ENCODE assay signal across 35 cellular contexts in genomic region chr1:247297263-247298123, GRCh38. TPM values are rescaled to one million over a fixed set of nuclear protein-coding genes. Genes with fewer than 3 reads are reported as not detected.
DNase-seq lines count a peak whose midpoint lies in the region; ATAC-seq and TF ChIP-seq lines count a peak whose summit lies in the region.
"Had no signal": no experiment of that assay in that cellular context is flagged by ENCODE, and none has a peak within 500 bp of the region (broad histone marks: within the 10 kb centered on the region; RNA-seq: fewer than 3 reads in every experiment).

No MANE protein-coding gene starts in this region.

- H3K79me2 ChIP-seq in GM23338 (replicated peaks; ENCODE audit: insufficient read depth): no peaks in the 10 kb centered on the region

- no peak overlapping the region for H2AFZ ChIP-seq in GM23338

- H3K36me3 ChIP-seq in GM23338 (ENCODE audit: insufficient read depth): peaks cover 3% of the 10 kb centered on the region
- peaks cover 44% of the 10 kb centered on the region for H3K36me3 ChIP-seq in KOPT-K1 (ENCODE audit: insufficient read depth, low read length)

- no peaks in the 10 kb centered on the region for H4K20me1 ChIP-seq in GM23338 (replicated peaks; ENCODE audit: insufficient read depth)

- H3K27ac Mint-ChIP-seq in GM23338: peak overlapping the region; percentile 40
- peak overlapping the region; percentile 70 for H3K27ac Mint-ChIP-seq in activated naive CD8-positive, alpha-beta T cell treated with anti-CD3 and anti-CD28 coated beads, Interleukin-2, amount 10 ng/mL, durations not matched to agents 7 days and 5 days
- H3K27ac Mint-ChIP-seq: activated CD4-positive, alpha-beta memory T cell treated with anti-CD3 and anti-CD28 coated beads for 36 hours; HFFc6 had no signal

- H3K9me3 Mint-ChIP-seq in GM23338: no peaks in the 10 kb centered on the region
- no peaks in the 10 kb centered on the region for H3K9me3 Mint-ChIP-seq in activated naive CD8-positive, alpha-beta T cell treated with anti-CD3 and anti-CD28 coated beads, Interleukin-2, amount 10 ng/mL, durations not matched to agents 7 days and 5 days
- H3K9me3 Mint-ChIP-seq: activated CD4-positive, alpha-beta memory T cell treated with anti-CD3 and anti-CD28 coated beads for 36 hours; HFFc6; T-cell had no signal

- no peak for ATAC-seq in GM23338
- ATAC-seq in activated naive CD8-positive, alpha-beta T cell treated with anti-CD3 and anti-CD28 coated beads, Interleukin-2, amount 10 ng/mL, durations not matched to agents 7 days and 5 days (ENCODE audit: low read depth): peak; percentile 79
- ATAC-seq: body of pancreas, sciatic nerve had no signal

- H3K9me3 ChIP-seq in KOPT-K1 (ENCODE audit: insufficient read depth, low read length, poor library complexity, severe bottlenecking): no peaks in the 10 kb centered on the region
- H3K9me3 ChIP-seq: adrenal gland, body of pancreas, SJSA1, suprapubic skin had no signal

- peaks cover 62% of the 10 kb centered on the region for H3K36me3 Mint-ChIP-seq in GM23338 (ENCODE audit: low read depth)
- peaks cover 12% of the 10 kb centered on the region for H3K36me3 Mint-ChIP-seq in activated naive CD8-positive, alpha-beta T cell treated with anti-CD3 and anti-CD28 coated beads, Interleukin-2, amount 10 ng/mL, durations not matched to agents 7 days and 5 days

- peaks cover 71% of the 10 kb centered on the region for H3K4me1 Mint-ChIP-seq in GM23338
- H3K4me1 Mint-ChIP-seq in activated naive CD8-positive, alpha-beta T cell treated with anti-CD3 and anti-CD28 coated beads, Interleukin-2, amount 10 ng/mL, durations not matched to agents 7 days and 5 days: peaks cover 16% of the 10 kb centered on the region

- H3K27me3 ChIP-seq in GM23338 (ENCODE audit: insufficient read depth): no peaks in the 10 kb centered on the region
- H3K27me3 ChIP-seq: adrenal gland, body of pancreas, SJSA1, suprapubic skin had no signal

- DNase-seq in GM23338 (ENCODE audit: low spot score): no peak
- DNase-seq in activated naive CD8-positive, alpha-beta T cell treated with anti-CD3 and anti-CD28 coated beads, Interleukin-2, amount 10 ng/mL, durations not matched to agents 7 days and 5 days: peak; percentile 51
- DNase-seq in mesenteric fat pad (ENCODE audit: low spot score): peak; percentile 41
- DNase-seq in NOMO-1 treated with DMSO at 0.1 percent for 48 hours (lab: John Stamatoyannopoulos, UW; ENCODE audit: unreplicated experiment): no peak
- DNase-seq in T-helper 1 cell: no peak
- DNase-seq in GOT3 (lab: John Stamatoyannopoulos, UW): no peak
- no peak for DNase-seq in erythroblast (lab: John Stamatoyannopoulos, UW)
- DNase-seq: activated CD4-positive, alpha-beta memory T cell treated with anti-CD3 and anti-CD28 coated beads for 36 hours; activated CD4-positive, CD25-positive, alpha-beta regulatory T cell treated with anti-CD3 and anti-CD28 coated beads, Interleukin-2, amount 50 U/mL, for 72 hours; activated gamma-delta T cell; activated T-cell treated with anti-CD3 and anti-CD28 coated beads for 4 hours; body of pancreas; C1 segment of cervical spinal cord; effector CD4-positive, alpha-beta T cell; HFFc6; kidney glomerular epithelial cell; NCI-H1048; NCI-H187 treated with DMSO at 0.1 percent for 48 hours; NCI-H2171 treated with DMSO at 0.1 percent for 48 hours; NCI-H524 treated with DMSO at 0.1 percent for 48 hours; RPMI8226; stimulated activated CD4-positive, alpha-beta T cell treated with anti-CD3 and anti-CD28 coated beads, Interleukin-12 subunit alpha, Interleukin-12 subunit beta, amount 100 ng/mL, for 4 hours; stimulated activated CD4-positive, alpha-beta T cell treated with anti-CD3 and anti-CD28 coated beads, Interleukin-4, amount 100 ng/mL, for 1 hour; T-cell had no signal

- TF ChIP-seq CTCF in GM23338 (conservative IDR thresholded peaks at IDR 0.05; ENCODE audit: low read depth in 2 of 2): no peak

- no peak for TF ChIP-seq POLR2A in erythroblast (IDR thresholded peaks at IDR 0.05; ENCODE audit: low read length)

- H3K27me3 Mint-ChIP-seq in GM23338 (ENCODE audit: insufficient read depth, low read depth, poor library complexity): peaks cover 7% of the 10 kb centered on the region
- no peaks in the 10 kb centered on the region for H3K27me3 Mint-ChIP-seq in activated naive CD8-positive, alpha-beta T cell treated with anti-CD3 and anti-CD28 coated beads, Interleukin-2, amount 10 ng/mL, durations not matched to agents 7 days and 5 days
- H3K27me3 Mint-ChIP-seq: activated CD4-positive, alpha-beta memory T cell treated with anti-CD3 and anti-CD28 coated beads for 36 hours; T-cell had no signal

- peaks cover 66% of the 10 kb centered on the region for H3K4me1 ChIP-seq in GM23338 (ENCODE audit: insufficient read depth)
- H3K4me1 ChIP-seq: adrenal gland, body of pancreas, SJSA1, suprapubic skin had no signal

- POLR2A ChIA-PET in activated naive CD8-positive, alpha-beta T cell treated with anti-CD3 and anti-CD28 coated beads, Interleukin-2, amount 10 ng/mL, durations not matched to agents 7 days and 5 days (lab: Charles Lee): interaction anchor here (1.0 to 1.2 kb wide), 2 partner anchors 25 to 92 kb away, joined by 4 read pairs; no protein-coding TSS in a partner anchor

- peaks cover 7% of the 10 kb centered on the region for H3F3A ChIP-seq in GM23338 (replicated peaks; ENCODE audit: low read depth)

- H3K4me3 ChIP-seq in GM23338: no peak overlapping the region
- H3K4me3 ChIP-seq: adrenal gland, body of pancreas, SJSA1, suprapubic skin had no signal

- peaks cover 14% of the 10 kb centered on the region; the same call in 1 of the 2 replicates for H3K9me2 ChIP-seq in GM23338 (ENCODE audit: insufficient read depth)

- H3K4me3 Mint-ChIP-seq in GM23338: peak overlapping the region; percentile 15; the same call in 1 of the 3 replicates
- H3K4me3 Mint-ChIP-seq in activated naive CD8-positive, alpha-beta T cell treated with anti-CD3 and anti-CD28 coated beads, Interleukin-2, amount 10 ng/mL, durations not matched to agents 7 days and 5 days: peak overlapping the region; percentile 46
- H3K4me3 Mint-ChIP-seq: activated CD4-positive, alpha-beta memory T cell treated with anti-CD3 and anti-CD28 coated beads for 36 hours; HFFc6; T-cell had no signal

- H3K4me2 ChIP-seq in GM23338: no peak overlapping the region

- H3K27ac ChIP-seq in GM23338 (ENCODE audit: low read depth) (peak overlapping the region; percentile 83), KOPT-K1 (ENCODE audit: low read depth, low read length, poor library complexity, severe bottlenecking) (peak overlapping the region; percentile 62)
- H3K27ac ChIP-seq: adrenal gland, body of pancreas, SJSA1, suprapubic skin had no signal

TF ChIP-seq in GM23338, 12 proteins besides CTCF, POLR2A, EP300 and RAD21:
- TF ChIP-seq JUNB (IDR thresholded peaks at IDR 0.05; ENCODE audit: unreplicated experiment) (no peak), CREB1 (CRISPR knock-in tag; IDR thresholded peaks at IDR 0.05; ENCODE audit: low read depth) (no peak), ETS1 (IDR thresholded peaks at IDR 0.05) (no peak), STAT1 (IDR thresholded peaks at IDR 0.05; ENCODE audit: unreplicated experiment) (no peak)

RNA-seq across cellular contexts. Expression of gene ZNF496, which starts 34.2 kb away (rescaled TPM):
- total RNA-seq in GM23338 (2014; rRNA removed; shearing (Covaris generic)): 102 and 127 TPM in 2 replicates
- polyA plus RNA-seq in GM23338 (2016; fragmentation: Nextera tagmentation; extraction: Ambion mirVana): 20.4 and 22.0 TPM in 2 replicates
- 10 to 100 TPM; 25.9 to 26.6 TPM for total RNA-seq in activated naive CD8-positive, alpha-beta T cell treated with anti-CD3 and anti-CD28 coated beads, Interleukin-2, amount 10 ng/mL, durations not matched to agents 7 days and 5 days
- 14.4 TPM for total RNA-seq in mesenteric fat pad

RNA-seq across cellular contexts. Expression of gene VN1R5, which starts 41.6 kb away (rescaled TPM):
- not detected in 2 replicates for total RNA-seq in GM23338 (2014; rRNA removed; shearing (Covaris generic))
- polyA plus RNA-seq in GM23338 (2016; fragmentation: Nextera tagmentation; extraction: Ambion mirVana): not detected in 2 replicates
- total RNA-seq in activated naive CD8-positive, alpha-beta T cell treated with anti-CD3 and anti-CD28 coated beads, Interleukin-2, amount 10 ng/mL, durations not matched to agents 7 days and 5 days: not detected
- total RNA-seq in mesenteric fat pad: not detected
- total RNA-seq: activated CD4-positive, alpha-beta memory T cell treated with anti-CD3 and anti-CD28 coated beads for 36 hours; adrenal gland; body of pancreas; cerebellum; Daoy; epithelial cell of proximal tubule; HFFc6; LHCN-M2; lung microvascular endothelial cell; posterior vena cava; sciatic nerve; SJSA1; suprapubic skin; T-cell had no signal
- polyA plus RNA-seq: adrenal gland had no signal

Comparison
In these comparisons a context has a peak if more than half of its experiments do, and no peak if none do; other contexts are left out.
1. DNase-seq: peak in activated naive CD8-positive, alpha-beta T cell treated with anti-CD3 and anti-CD28 coated beads, Interleukin-2, amount 10 ng/mL, durations not matched to agents 7 days and 5 days (single experiment) and mesenteric fat pad (single experiment); none in GM23338 (single experiment), NOMO-1 treated with DMSO at 0.1 percent for 48 hours (single experiment), T-helper 1 cell (0 of 5), GOT3 (single experiment) and erythroblast (0 of 2).